2 cellular contexts compared by ENCODE assay signal in the genomic region with DNA sequence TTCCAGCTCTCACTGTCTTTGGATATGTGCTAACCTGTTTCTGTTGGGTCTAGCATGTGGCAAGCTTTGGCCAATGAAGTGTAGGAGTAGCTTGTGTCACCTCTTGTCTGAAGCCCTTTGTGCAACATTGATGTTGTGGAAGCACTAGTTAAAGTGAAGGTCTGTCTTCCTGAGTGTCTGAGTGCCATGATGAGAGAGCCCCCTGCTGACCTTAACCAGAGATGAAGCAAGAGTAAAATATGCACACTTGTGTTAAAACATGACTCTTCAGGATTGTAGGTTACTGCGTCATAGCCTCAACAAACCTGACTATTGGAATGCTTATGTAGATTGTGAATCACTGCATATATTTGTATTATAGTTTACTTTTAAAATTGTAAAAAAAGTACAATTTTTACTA.
TF ChIP-seq lines count a peak whose summit lies in the region.

No MANE protein-coding gene starts in this region.

TF ChIP-seq in GM23338, 12 proteins besides CTCF, POLR2A, EP300 and RAD21:
- TF ChIP-seq, protein P1, sequence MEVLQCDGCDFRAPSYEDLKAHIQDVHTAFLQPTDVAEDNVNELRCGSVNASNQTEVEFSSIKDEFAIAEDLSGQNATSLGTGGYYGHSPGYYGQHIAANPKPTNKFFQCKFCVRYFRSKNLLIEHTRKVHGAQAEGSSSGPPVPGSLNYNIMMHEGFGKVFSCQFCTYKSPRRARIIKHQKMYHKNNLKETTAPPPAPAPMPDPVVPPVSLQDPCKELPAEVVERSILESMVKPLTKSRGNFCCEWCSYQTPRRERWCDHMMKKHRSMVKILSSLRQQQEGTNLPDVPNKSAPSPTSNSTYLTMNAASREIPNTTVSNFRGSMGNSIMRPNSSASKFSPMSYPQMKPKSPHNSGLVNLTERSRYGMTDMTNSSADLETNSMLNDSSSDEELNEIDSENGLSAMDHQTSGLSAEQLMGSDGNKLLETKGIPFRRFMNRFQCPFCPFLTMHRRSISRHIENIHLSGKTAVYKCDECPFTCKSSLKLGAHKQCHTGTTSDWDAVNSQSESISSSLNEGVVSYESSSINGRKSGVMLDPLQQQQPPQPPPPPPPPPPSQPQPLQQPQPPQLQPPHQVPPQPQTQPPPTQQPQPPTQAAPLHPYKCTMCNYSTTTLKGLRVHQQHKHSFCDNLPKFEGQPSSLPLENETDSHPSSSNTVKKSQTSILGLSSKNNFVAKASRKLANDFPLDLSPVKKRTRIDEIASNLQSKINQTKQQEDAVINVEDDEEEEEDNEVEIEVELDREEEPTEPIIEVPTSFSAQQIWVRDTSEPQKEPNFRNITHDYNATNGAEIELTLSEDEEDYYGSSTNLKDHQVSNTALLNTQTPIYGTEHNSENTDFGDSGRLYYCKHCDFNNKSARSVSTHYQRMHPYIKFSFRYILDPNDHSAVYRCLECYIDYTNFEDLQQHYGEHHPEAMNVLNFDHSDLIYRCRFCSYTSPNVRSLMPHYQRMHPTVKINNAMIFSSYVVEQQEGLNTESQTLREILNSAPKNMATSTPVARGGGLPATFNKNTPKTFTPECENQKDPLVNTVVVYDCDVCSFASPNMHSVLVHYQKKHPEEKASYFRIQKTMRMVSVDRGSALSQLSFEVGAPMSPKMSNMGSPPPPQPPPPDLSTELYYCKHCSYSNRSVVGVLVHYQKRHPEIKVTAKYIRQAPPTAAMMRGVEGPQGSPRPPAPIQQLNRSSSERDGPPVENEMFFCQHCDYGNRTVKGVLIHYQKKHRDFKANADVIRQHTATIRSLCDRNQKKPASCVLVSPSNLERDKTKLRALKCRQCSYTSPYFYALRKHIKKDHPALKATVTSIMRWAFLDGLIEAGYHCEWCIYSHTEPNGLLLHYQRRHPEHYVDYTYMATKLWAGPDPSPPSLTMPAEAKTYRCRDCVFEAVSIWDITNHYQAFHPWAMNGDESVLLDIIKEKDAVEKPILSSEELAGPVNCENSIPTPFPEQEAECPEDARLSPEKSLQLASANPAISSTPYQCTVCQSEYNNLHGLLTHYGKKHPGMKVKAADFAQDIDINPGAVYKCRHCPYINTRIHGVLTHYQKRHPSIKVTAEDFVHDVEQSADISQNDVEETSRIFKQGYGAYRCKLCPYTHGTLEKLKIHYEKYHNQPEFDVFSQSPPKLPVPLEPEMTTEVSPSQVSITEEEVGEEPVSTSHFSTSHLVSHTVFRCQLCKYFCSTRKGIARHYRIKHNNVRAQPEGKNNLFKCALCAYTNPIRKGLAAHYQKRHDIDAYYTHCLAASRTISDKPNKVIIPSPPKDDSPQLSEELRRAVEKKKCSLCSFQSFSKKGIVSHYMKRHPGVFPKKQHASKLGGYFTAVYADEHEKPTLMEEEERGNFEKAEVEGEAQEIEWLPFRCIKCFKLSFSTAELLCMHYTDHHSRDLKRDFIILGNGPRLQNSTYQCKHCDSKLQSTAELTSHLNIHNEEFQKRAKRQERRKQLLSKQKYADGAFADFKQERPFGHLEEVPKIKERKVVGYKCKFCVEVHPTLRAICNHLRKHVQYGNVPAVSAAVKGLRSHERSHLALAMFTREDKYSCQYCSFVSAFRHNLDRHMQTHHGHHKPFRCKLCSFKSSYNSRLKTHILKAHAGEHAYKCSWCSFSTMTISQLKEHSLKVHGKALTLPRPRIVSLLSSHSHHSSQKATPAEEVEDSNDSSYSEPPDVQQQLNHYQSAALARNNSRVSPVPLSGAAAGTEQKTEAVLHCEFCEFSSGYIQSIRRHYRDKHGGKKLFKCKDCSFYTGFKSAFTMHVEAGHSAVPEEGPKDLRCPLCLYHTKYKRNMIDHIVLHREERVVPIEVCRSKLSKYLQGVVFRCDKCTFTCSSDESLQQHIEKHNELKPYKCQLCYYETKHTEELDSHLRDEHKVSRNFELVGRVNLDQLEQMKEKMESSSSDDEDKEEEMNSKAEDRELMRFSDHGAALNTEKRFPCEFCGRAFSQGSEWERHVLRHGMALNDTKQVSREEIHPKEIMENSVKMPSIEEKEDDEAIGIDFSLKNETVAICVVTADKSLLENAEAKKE (CRISPR knock-in tag; IDR thresholded peaks at IDR 0.05): 0 out of 2 replicates have a peak, but pooled peaks have one; percentile 25
- TF ChIP-seq, protein P2, sequence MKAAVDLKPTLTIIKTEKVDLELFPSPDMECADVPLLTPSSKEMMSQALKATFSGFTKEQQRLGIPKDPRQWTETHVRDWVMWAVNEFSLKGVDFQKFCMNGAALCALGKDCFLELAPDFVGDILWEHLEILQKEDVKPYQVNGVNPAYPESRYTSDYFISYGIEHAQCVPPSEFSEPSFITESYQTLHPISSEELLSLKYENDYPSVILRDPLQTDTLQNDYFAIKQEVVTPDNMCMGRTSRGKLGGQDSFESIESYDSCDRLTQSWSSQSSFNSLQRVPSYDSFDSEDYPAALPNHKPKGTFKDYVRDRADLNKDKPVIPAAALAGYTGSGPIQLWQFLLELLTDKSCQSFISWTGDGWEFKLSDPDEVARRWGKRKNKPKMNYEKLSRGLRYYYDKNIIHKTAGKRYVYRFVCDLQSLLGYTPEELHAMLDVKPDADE (IDR thresholded peaks at IDR 0.05): no peak

TF ChIP-seq in K562, 482 proteins besides CTCF, POLR2A, EP300 and RAD21 (continued from another document):
- TF ChIP-seq, protein P3, sequence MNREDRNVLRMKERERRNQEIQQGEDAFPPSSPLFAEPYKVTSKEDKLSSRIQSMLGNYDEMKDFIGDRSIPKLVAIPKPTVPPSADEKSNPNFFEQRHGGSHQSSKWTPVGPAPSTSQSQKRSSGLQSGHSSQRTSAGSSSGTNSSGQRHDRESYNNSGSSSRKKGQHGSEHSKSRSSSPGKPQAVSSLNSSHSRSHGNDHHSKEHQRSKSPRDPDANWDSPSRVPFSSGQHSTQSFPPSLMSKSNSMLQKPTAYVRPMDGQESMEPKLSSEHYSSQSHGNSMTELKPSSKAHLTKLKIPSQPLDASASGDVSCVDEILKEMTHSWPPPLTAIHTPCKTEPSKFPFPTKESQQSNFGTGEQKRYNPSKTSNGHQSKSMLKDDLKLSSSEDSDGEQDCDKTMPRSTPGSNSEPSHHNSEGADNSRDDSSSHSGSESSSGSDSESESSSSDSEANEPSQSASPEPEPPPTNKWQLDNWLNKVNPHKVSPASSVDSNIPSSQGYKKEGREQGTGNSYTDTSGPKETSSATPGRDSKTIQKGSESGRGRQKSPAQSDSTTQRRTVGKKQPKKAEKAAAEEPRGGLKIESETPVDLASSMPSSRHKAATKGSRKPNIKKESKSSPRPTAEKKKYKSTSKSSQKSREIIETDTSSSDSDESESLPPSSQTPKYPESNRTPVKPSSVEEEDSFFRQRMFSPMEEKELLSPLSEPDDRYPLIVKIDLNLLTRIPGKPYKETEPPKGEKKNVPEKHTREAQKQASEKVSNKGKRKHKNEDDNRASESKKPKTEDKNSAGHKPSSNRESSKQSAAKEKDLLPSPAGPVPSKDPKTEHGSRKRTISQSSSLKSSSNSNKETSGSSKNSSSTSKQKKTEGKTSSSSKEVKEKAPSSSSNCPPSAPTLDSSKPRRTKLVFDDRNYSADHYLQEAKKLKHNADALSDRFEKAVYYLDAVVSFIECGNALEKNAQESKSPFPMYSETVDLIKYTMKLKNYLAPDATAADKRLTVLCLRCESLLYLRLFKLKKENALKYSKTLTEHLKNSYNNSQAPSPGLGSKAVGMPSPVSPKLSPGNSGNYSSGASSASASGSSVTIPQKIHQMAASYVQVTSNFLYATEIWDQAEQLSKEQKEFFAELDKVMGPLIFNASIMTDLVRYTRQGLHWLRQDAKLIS (CRISPR knock-in tag; IDR thresholded peaks at IDR 0.05): no peak
- TF ChIP-seq LCOR (CRISPR knock-in tag; IDR thresholded peaks at IDR 0.05): no peak
- TF ChIP-seq, protein P4, sequence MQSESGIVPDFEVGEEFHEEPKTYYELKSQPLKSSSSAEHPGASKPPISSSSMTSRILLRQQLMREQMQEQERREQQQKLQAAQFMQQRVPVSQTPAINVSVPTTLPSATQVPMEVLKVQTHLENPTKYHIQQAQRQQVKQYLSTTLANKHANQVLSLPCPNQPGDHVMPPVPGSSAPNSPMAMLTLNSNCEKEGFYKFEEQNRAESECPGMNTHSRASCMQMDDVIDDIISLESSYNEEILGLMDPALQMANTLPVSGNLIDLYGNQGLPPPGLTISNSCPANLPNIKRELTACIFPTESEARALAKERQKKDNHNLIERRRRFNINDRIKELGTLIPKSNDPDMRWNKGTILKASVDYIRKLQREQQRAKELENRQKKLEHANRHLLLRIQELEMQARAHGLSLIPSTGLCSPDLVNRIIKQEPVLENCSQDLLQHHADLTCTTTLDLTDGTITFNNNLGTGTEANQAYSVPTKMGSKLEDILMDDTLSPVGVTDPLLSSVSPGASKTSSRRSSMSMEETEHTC (IDR thresholded peaks at IDR 0.05): no peak
- TF ChIP-seq FUS (optimal IDR thresholded peaks at IDR 0.05; ENCODE audit: low read depth, low read length): no peak
- TF ChIP-seq ZNF79 (CRISPR knock-in tag; IDR thresholded peaks at IDR 0.05; ENCODE audit: low read depth): no peak
- TF ChIP-seq SMARCA5 (IDR thresholded peaks at IDR 0.05): no peak
- 0 out of 2 replicates have a peak, but pooled peaks have one; percentile 44 for TF ChIP-seq BACH1 (tag; IDR thresholded peaks at IDR 0.05)
- TF ChIP-seq MEIS2 (IDR thresholded peaks at IDR 0.05; ENCODE audit: partially characterized antibody): peak; percentile 8
- TF ChIP-seq, protein P5, sequence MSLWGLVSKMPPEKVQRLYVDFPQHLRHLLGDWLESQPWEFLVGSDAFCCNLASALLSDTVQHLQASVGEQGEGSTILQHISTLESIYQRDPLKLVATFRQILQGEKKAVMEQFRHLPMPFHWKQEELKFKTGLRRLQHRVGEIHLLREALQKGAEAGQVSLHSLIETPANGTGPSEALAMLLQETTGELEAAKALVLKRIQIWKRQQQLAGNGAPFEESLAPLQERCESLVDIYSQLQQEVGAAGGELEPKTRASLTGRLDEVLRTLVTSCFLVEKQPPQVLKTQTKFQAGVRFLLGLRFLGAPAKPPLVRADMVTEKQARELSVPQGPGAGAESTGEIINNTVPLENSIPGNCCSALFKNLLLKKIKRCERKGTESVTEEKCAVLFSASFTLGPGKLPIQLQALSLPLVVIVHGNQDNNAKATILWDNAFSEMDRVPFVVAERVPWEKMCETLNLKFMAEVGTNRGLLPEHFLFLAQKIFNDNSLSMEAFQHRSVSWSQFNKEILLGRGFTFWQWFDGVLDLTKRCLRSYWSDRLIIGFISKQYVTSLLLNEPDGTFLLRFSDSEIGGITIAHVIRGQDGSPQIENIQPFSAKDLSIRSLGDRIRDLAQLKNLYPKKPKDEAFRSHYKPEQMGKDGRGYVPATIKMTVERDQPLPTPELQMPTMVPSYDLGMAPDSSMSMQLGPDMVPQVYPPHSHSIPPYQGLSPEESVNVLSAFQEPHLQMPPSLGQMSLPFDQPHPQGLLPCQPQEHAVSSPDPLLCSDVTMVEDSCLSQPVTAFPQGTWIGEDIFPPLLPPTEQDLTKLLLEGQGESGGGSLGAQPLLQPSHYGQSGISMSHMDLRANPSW (CRISPR knock-in tag; IDR thresholded peaks at IDR 0.05): no peak
- TF ChIP-seq, protein P6, sequence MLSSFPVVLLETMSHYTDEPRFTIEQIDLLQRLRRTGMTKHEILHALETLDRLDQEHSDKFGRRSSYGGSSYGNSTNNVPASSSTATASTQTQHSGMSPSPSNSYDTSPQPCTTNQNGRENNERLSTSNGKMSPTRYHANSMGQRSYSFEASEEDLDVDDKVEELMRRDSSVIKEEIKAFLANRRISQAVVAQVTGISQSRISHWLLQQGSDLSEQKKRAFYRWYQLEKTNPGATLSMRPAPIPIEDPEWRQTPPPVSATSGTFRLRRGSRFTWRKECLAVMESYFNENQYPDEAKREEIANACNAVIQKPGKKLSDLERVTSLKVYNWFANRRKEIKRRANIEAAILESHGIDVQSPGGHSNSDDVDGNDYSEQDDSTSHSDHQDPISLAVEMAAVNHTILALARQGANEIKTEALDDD (IDR thresholded peaks at IDR 0.05): 0 out of 2 replicates have a peak, but pooled peaks have one; percentile 30
- TF ChIP-seq CREM (IDR thresholded peaks at IDR 0.05; ENCODE audit: low read depth): peak; percentile 29; the same call in 1 of the 2 replicates
- no peak for TF ChIP-seq RBM15 (IDR thresholded peaks at IDR 0.05; ENCODE audit: insufficient read depth, low read length)
- TF ChIP-seq, protein P7, sequence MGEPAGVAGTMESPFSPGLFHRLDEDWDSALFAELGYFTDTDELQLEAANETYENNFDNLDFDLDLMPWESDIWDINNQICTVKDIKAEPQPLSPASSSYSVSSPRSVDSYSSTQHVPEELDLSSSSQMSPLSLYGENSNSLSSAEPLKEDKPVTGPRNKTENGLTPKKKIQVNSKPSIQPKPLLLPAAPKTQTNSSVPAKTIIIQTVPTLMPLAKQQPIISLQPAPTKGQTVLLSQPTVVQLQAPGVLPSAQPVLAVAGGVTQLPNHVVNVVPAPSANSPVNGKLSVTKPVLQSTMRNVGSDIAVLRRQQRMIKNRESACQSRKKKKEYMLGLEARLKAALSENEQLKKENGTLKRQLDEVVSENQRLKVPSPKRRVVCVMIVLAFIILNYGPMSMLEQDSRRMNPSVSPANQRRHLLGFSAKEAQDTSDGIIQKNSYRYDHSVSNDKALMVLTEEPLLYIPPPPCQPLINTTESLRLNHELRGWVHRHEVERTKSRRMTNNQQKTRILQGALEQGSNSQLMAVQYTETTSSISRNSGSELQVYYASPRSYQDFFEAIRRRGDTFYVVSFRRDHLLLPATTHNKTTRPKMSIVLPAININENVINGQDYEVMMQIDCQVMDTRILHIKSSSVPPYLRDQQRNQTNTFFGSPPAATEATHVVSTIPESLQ (CRISPR knock-in tag; IDR thresholded peaks at IDR 0.05): no peak
- peak; percentile 31; the same call in 1 of the 2 replicates for TF ChIP-seq CEBPG (CRISPR knock-in tag; IDR thresholded peaks at IDR 0.05)
- peak; percentile 29 to 53; a peak in 1 of 4 replicates for TF ChIP-seq CEBPG (tag; conservative IDR thresholded peaks at IDR 0.05 in 1 of 2, IDR thresholded peaks at IDR 0.05 in 1 of 2)
- TF ChIP-seq, protein P8, sequence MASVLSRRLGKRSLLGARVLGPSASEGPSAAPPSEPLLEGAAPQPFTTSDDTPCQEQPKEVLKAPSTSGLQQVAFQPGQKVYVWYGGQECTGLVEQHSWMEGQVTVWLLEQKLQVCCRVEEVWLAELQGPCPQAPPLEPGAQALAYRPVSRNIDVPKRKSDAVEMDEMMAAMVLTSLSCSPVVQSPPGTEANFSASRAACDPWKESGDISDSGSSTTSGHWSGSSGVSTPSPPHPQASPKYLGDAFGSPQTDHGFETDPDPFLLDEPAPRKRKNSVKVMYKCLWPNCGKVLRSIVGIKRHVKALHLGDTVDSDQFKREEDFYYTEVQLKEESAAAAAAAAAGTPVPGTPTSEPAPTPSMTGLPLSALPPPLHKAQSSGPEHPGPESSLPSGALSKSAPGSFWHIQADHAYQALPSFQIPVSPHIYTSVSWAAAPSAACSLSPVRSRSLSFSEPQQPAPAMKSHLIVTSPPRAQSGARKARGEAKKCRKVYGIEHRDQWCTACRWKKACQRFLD (CRISPR knock-in tag; IDR thresholded peaks at IDR 0.05): no peak
